Comparison of ENCODE assay signal across 8 cellular contexts in genomic region chr2:9473985-9474360, GRCh38. TPM values are rescaled to one million over a fixed set of nuclear protein-coding genes. Genes with fewer than 3 reads are reported as not detected.
DNase-seq lines count a peak whose midpoint lies in the region; ATAC-seq and TF ChIP-seq lines count a peak whose summit lies in the region.

No MANE protein-coding gene starts in this region.

- H3K9me3 ChIP-seq in spleen: no peaks in the 10 kb centered on the region

- intact Hi-C loops in spleen (cut with DNase I; ENCODE audit: low total_unique reads): no loop called here

- H3K36me3 ChIP-seq in spleen: peaks cover 0 to 64% (median 3%) of the 10 kb centered on the region in 6 donors

- ATAC-seq in HG02588 (IDR thresholded peaks at IDR 0.05; ENCODE audit: unreplicated experiment): peak; percentile 30
- ATAC-seq in GM18867 (IDR thresholded peaks at IDR 0.05; ENCODE audit: unreplicated experiment): no peak

- H3K4me1 ChIP-seq in spleen: peaks cover 10 to 54% (median 37%) of the 10 kb centered on the region in 6 donors

- H3K4me3 ChIP-seq in iPS-11a (ENCODE audit: low read depth, low read length) (peak overlapping the region; percentile 50), spleen (peak overlapping the region; percentile 68 to 89 (median 81))

- 9 to 59% (median 13%) methylated on average over 14 to 39 of the region's 39 CpGs for WGBS in spleen, 5 donors

- DNase-seq in DMS53 treated with DMSO at 0.1 percent for 48 hours (lab: John Stamatoyannopoulos, UW; ENCODE audit: unreplicated experiment): peak; percentile 41
- peak; percentile 61 for DNase-seq in T follicular helper cell (ENCODE audit: low read depth)
- DNase-seq in anterior cingulate cortex (lab: John Stamatoyannopoulos, UW): peak in 46 of 58 donors; percentile 14 to 79 (median 52)
- DNase-seq in spleen: peak; percentile 94
- DNase-seq in epidermal melanocyte (ENCODE audit: insufficient read length, low spot score): no peak

- no peak for TF ChIP-seq POLR2A in spleen (IDR thresholded peaks at IDR 0.05)

- no peaks in the 10 kb centered on the region for H3K27me3 ChIP-seq in spleen (replicated peaks in 1 of 7)

- TF ChIP-seq CTCF in spleen (IDR thresholded peaks at IDR 0.05 in 8 of 11, conservative IDR thresholded peaks at IDR 0.05 in 3 of 11): no peak

- peak overlapping the region; percentile 82 to 94 (median 86) for H3K27ac ChIP-seq in spleen

RNA-seq across cellular contexts. Expression of gene IAH1, which starts 0.4 kb away (rescaled TPM):
- total RNA-seq in spleen: 10 to 100 TPM; 29.7 to 43.7 (median 37.6) TPM
- polyA plus RNA-seq in spleen: 10 to 100 TPM; 53.8 to 76.5 (median 55.8) TPM

RNA-seq across cellular contexts. Expression of gene CPSF3, which starts 50.5 kb away (rescaled TPM):
- 10 to 100 TPM; 21.5 to 35.8 (median 28.2) TPM for total RNA-seq in spleen
- 10 to 100 TPM; 18.9 to 24.0 (median 19.1) TPM for polyA plus RNA-seq in spleen

RNA-seq across cellular contexts. Expression of gene ITGB1BP1, which starts 50.6 kb away (rescaled TPM):
- total RNA-seq in spleen: 10 to 100 TPM; 24.0 to 54.9 (median 51.0) TPM
- polyA plus RNA-seq in spleen: 10 to 100 TPM; 66.7 to 79.4 (median 76.0) TPM
